ENCODE assay signal across 18 cellular contexts in genomic region chr11:110034816-110035215, GRCh38. TPM values are rescaled to one million over a fixed set of nuclear protein-coding genes. Genes with fewer than 3 reads are reported as not detected.
DNase-seq lines count a peak whose midpoint lies in the region; ATAC-seq lines count a peak whose summit lies in the region.
"Had no signal": no experiment of that assay in that cellular context is flagged by ENCODE, and none has a peak within 500 bp of the region (broad histone marks: within the 10 kb centered on the region; RNA-seq: fewer than 3 reads in every experiment).

No MANE protein-coding gene starts in this region.

- intact Hi-C loops in activated CD4-positive, alpha-beta T cell treated with anti-CD3 and anti-CD28 coated beads, Interleukin-2, amount 10 ng/mL, durations not matched to agents 24 days and 14 days (cut with micrococcal nuclease): no loop called here

- H3K27ac Mint-ChIP-seq in activated CD4-positive, alpha-beta T cell treated with anti-CD3 and anti-CD28 coated beads, Interleukin-2, amount 10 ng/mL, durations not matched to agents 24 days and 14 days: no peak overlapping the region
- H3K27ac Mint-ChIP-seq in activated CD4-positive, alpha-beta T cell treated with anti-CD3 and anti-CD28 coated beads, Interleukin-2, amount 10 ng/mL, durations not matched to agents 7 days and 5 days: no peak overlapping the region
- H3K27ac Mint-ChIP-seq: B cell; CD4-positive, alpha-beta T cell; CD8-positive, alpha-beta T cell had no signal

- H3K27me3 Mint-ChIP-seq in activated CD4-positive, alpha-beta T cell treated with anti-CD3 and anti-CD28 coated beads, Interleukin-2, amount 10 ng/mL, durations not matched to agents 24 days and 14 days: peaks cover 5% of the 10 kb centered on the region
- peaks cover 4% of the 10 kb centered on the region for H3K27me3 Mint-ChIP-seq in activated CD4-positive, alpha-beta T cell treated with anti-CD3 and anti-CD28 coated beads, Interleukin-2, amount 10 ng/mL, durations not matched to agents 7 days and 5 days
- H3K27me3 Mint-ChIP-seq: CD4-positive, alpha-beta T cell had no signal

- peak; percentile 30 for DNase-seq in activated CD4-positive, alpha-beta T cell treated with anti-CD3 and anti-CD28 coated beads, Interleukin-2, amount 10 ng/mL, durations not matched to agents 24 days and 14 days
- no peak for DNase-seq in activated CD4-positive, alpha-beta T cell treated with anti-CD3 and anti-CD28 coated beads, Interleukin-2, amount 10 ng/mL, durations not matched to agents 7 days and 5 days
- DNase-seq in SK-MEL-5 (ENCODE audit: low read depth, low spot score): peak; percentile 69
- DNase-seq: AML-193; CD4-positive, alpha-beta T cell; CD8-positive, alpha-beta T cell; COR-L47; DMS 273 treated with DMSO at 0.1 percent for 48 hours; DMS153; DMS53; DMS79; DND-41; EL had no signal

- H3K4me1 Mint-ChIP-seq in activated CD4-positive, alpha-beta T cell treated with anti-CD3 and anti-CD28 coated beads, Interleukin-2, amount 10 ng/mL, durations not matched to agents 24 days and 14 days: peaks cover under 1% of the 10 kb centered on the region
- H3K4me1 Mint-ChIP-seq in activated CD4-positive, alpha-beta T cell treated with anti-CD3 and anti-CD28 coated beads, Interleukin-2, amount 10 ng/mL, durations not matched to agents 7 days and 5 days: no peaks in the 10 kb centered on the region
- H3K4me1 Mint-ChIP-seq: B cell had no signal

- in situ Hi-C loops in SK-MEL-5 (cut with HindIII; ENCODE audit: low pct_unique_long_range_greater_than_20kb, low sequenced_read_pairs): no loop called here

- H3K36me3 Mint-ChIP-seq in activated CD4-positive, alpha-beta T cell treated with anti-CD3 and anti-CD28 coated beads, Interleukin-2, amount 10 ng/mL, durations not matched to agents 24 days and 14 days (ENCODE audit: low read depth): no peaks in the 10 kb centered on the region
- H3K36me3 Mint-ChIP-seq in activated CD4-positive, alpha-beta T cell treated with anti-CD3 and anti-CD28 coated beads, Interleukin-2, amount 10 ng/mL, durations not matched to agents 7 days and 5 days (ENCODE audit: low read depth): no peaks in the 10 kb centered on the region
- H3K36me3 Mint-ChIP-seq: CD8-positive, alpha-beta T cell had no signal

- no peak for ATAC-seq in HG03175 (IDR thresholded peaks at IDR 0.05; ENCODE audit: unreplicated experiment)
- ATAC-seq in GM18909 (IDR thresholded peaks at IDR 0.05; ENCODE audit: poor library complexity, unreplicated experiment): no peak
- ATAC-seq: A549; CD8-positive, alpha-beta T cell; GM12878 had no signal

- no peak overlapping the region for H3K4me3 Mint-ChIP-seq in activated CD4-positive, alpha-beta T cell treated with anti-CD3 and anti-CD28 coated beads, Interleukin-2, amount 10 ng/mL, durations not matched to agents 24 days and 14 days
- H3K4me3 Mint-ChIP-seq in activated CD4-positive, alpha-beta T cell treated with anti-CD3 and anti-CD28 coated beads, Interleukin-2, amount 10 ng/mL, durations not matched to agents 7 days and 5 days: no peak overlapping the region
- H3K4me3 Mint-ChIP-seq: B cell; CD4-positive, alpha-beta T cell; CD8-positive, alpha-beta T cell had no signal

- no peaks in the 10 kb centered on the region for H3K9me3 Mint-ChIP-seq in activated CD4-positive, alpha-beta T cell treated with anti-CD3 and anti-CD28 coated beads, Interleukin-2, amount 10 ng/mL, durations not matched to agents 24 days and 14 days
- H3K9me3 Mint-ChIP-seq in activated CD4-positive, alpha-beta T cell treated with anti-CD3 and anti-CD28 coated beads, Interleukin-2, amount 10 ng/mL, durations not matched to agents 7 days and 5 days: no peaks in the 10 kb centered on the region
- H3K9me3 Mint-ChIP-seq: CD4-positive, alpha-beta T cell; CD8-positive, alpha-beta T cell had no signal

- POLR2A ChIA-PET in activated CD4-positive, alpha-beta T cell treated with anti-CD3 and anti-CD28 coated beads, Interleukin-2, amount 10 ng/mL, durations not matched to agents 7 days and 5 days (lab: Charles Lee): no interaction called here

- CTCF ChIA-PET in activated CD4-positive, alpha-beta T cell treated with anti-CD3 and anti-CD28 coated beads, Interleukin-2, amount 10 ng/mL, durations not matched to agents 7 days and 5 days (lab: Charles Lee): interaction anchor here (1.0 kb wide), 1 partner anchor 12 kb away, joined by 3 read pairs; no protein-coding TSS in a partner anchor

RNA-seq across cellular contexts. Expression of gene ZC3H12C, which starts 58.4 kb away (rescaled TPM):
- 6.7 and 7.5 TPM in 2 replicates for total RNA-seq in activated CD4-positive, alpha-beta T cell treated with anti-CD3 and anti-CD28 coated beads, Interleukin-2, amount 10 ng/mL, durations not matched to agents 24 days and 14 days
- under 1 TPM; 0.40 to 0.50 TPM for total RNA-seq in activated CD4-positive, alpha-beta T cell treated with anti-CD3 and anti-CD28 coated beads, Interleukin-2, amount 10 ng/mL, durations not matched to agents 7 days and 5 days
- total RNA-seq in SK-MEL-5 (2014; rRNA removed; shearing (Covaris generic)): 8.9 and 9.8 TPM in 2 replicates
- polyA plus RNA-seq in SK-MEL-5 (2015; cell fraction: cytosol; rRNA removed): 3.7 and 6.3 TPM in 2 replicates
- polyA plus RNA-seq in SK-MEL-5 (2015; cell fraction: nucleus; rRNA removed): 8.6 and 9.3 TPM in 2 replicates
- total RNA-seq: CD8-positive, alpha-beta T cell had no signal
